Comparison of ENCODE assay signal across 22 cellular contexts in genomic region chr15:29098652-29099051, GRCh38.
"Had no signal": no experiment of that assay in that cellular context is flagged by ENCODE, and none has a peak within 500 bp of the region (broad histone marks: within the 10 kb centered on the region; RNA-seq: fewer than 3 reads in every experiment).

No MANE protein-coding gene starts in this region.

- DNase-seq: Kasumi-1, MV-4-11, NCI-H1092, NCI-H1105 treated with DMSO at 0.1 percent for 48 hours, NCI-H1417 treated with DMSO at 0.1 percent for 48 hours, NCI-H146, NCI-H1694 treated with DMSO at 0.1 percent for 48 hours, NCI-H1930, NCI-H2171, NCI-H226, NCI-H446, NCI-H510A, NCI-H524 treated with DMSO at 0.1 percent for 48 hours, NCI-H774, RPMI8226, SHP77, SK-N-SH, T-helper 1 cell had no signal

- H3K9ac ChIP-seq: KMS-11, SK-N-SH had no signal

- H3K9me3 Mint-ChIP-seq: IgD-negative memory B cell had no signal

- H3K27ac ChIP-seq: KMS-11 had no signal

- H3K4me3 Mint-ChIP-seq: IgD-negative memory B cell had no signal

- H3K4me1 Mint-ChIP-seq: IgD-negative memory B cell had no signal

- H3K27ac Mint-ChIP-seq: IgD-negative memory B cell had no signal

- H3K4me3 ChIP-seq: K562 had no signal

- H3K9me3 ChIP-seq: SK-N-SH had no signal

- ATAC-seq: K562 had no signal

- H3K27me3 Mint-ChIP-seq: IgD-negative memory B cell had no signal

- H3K36me3 Mint-ChIP-seq: IgD-negative memory B cell had no signal

- FAIRE-seq: K562, RCC 7860 had no signal
